11 cellular contexts compared by ENCODE assay signal in the genomic region with DNA sequence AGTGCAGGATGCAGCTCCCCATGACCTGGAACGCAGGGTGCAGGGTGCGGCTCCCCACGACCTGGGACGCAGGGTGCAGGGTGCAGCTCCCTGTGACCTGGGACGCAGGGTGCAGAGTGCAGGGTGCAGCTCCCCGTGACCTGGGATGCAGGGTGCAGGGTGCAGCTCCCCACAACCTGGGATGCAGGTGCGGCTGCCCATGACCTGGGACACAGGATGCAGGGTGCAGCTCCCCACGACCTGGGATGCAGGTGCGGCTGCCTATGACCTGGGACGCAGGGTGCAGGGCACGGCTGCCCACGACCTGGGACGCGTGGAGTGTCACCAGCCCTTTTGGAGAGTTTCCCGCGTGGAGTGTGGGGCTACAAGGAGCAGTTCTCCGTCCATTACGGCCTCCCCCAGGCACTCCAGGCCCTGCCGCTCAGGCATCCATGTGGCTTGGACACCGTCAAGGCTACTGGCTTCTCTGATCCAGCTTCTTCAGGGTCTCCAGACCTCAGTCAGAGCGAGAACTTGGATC. TPM values are rescaled to one million over a fixed set of nuclear protein-coding genes. Genes with fewer than 3 reads are reported as not detected.
DNase-seq lines count a peak whose midpoint lies in the region; ATAC-seq, FAIRE-seq and TF ChIP-seq lines count a peak whose summit lies in the region.
"Had no signal": no experiment of that assay in that cellular context is flagged by ENCODE, and none has a peak within 500 bp of the region (broad histone marks: within the 10 kb centered on the region; RNA-seq: fewer than 3 reads in every experiment).

No MANE protein-coding gene starts in this region.

- ATAC-seq in Right ventricle myocardium superior (ENCODE audit: poor library complexity) (no peak), GM21529 (IDR thresholded peaks at IDR 0.05; ENCODE audit: unreplicated experiment) (no peak)
- no peak for ATAC-seq in activated T-helper 17 cell treated with anti-CD3 and anti-CD28 coated beads, Interleukin-2, amount 50 U/mL, for 72 hours (replicated peaks)

- CTCF ChIA-PET in H1 (lab: Charles Lee; ENCODE audit: partially characterized antibody), result interaction anchor here (0.5 to 1.4 kb wide), 9 partner anchors 11 to 150 kb away, joined by 3 to 7 read pairs (median 3); no protein-coding TSS in a partner anchor

- H3K79me2 ChIP-seq in H1 (ENCODE audit: control insufficient read depth in 1 of 2, insufficient read depth in 2 of 2, low read length in 2 of 2), result peaks cover 0 to 37% of the 10 kb centered on the region in 2 experiments; a peak in 3 of 4 replicates

- no peak overlapping the region for H4K5ac ChIP-seq in H1 (ENCODE audit: insufficient read length, low read depth, low read length)

- H3K4me2 ChIP-seq in H1 (ENCODE audit: insufficient read depth in 1 of 2, low read depth in 2 of 2, low read length in 2 of 2), result no peak overlapping the region
- no peak overlapping the region for H3K4me2 ChIP-seq in neuronal stem cell (ENCODE audit: insufficient read depth, low read length, poor library complexity, severe bottlenecking)

- H3K9ac ChIP-seq in H1 (replicated peaks in 1 of 4; ENCODE audit: extremely low read depth in 1 of 4, low read depth in 3 of 4, low read length in 3 of 4) (no peak overlapping the region), neuronal stem cell (ENCODE audit: low read depth, low read length, poor library complexity) (no peak overlapping the region)

- no peak overlapping the region for H3K27ac ChIP-seq in H1 (ENCODE audit: low read depth, low read length)
- no peak overlapping the region for H3K27ac ChIP-seq in neuronal stem cell (replicated peaks; ENCODE audit: low read length)

- H2BK120ac ChIP-seq in H1 (replicated peaks; ENCODE audit: low read depth, low read length), result no peak overlapping the region
- H2BK120ac ChIP-seq in neuronal stem cell (ENCODE audit: low read depth, low read length), result no peak overlapping the region

- H3K56ac ChIP-seq in H1 (replicated peaks; ENCODE audit: insufficient read length, low read depth, low read length), result no peak overlapping the region

- TF ChIP-seq POLR2A in H1 (IDR thresholded peaks at IDR 0.05; ENCODE audit: control extremely low read depth in 1 of 2, low read depth in 2 of 2, low read length in 2 of 2), result no peak

- no peak for TF ChIP-seq CTCF in H1 (IDR thresholded peaks at IDR 0.05; ENCODE audit: control extremely low read depth in 1 of 3, insufficient read depth in 1 of 3, low read depth in 1 of 3, low read length in 3 of 3)

- H3K79me1 ChIP-seq in H1 (ENCODE audit: low read depth, low read length) (peaks cover 13% of the 10 kb centered on the region; the same call in 1 of the 2 replicates), neuronal stem cell (ENCODE audit: low read depth, low read length) (peaks cover 15% of the 10 kb centered on the region)

- H2BK20ac ChIP-seq in H1 (ENCODE audit: low read length), result no peak overlapping the region

- H2AK5ac ChIP-seq in H1 (ENCODE audit: low read depth, low read length) (no peak overlapping the region), neuronal stem cell (ENCODE audit: low read depth, low read length) (no peak overlapping the region)

- H3K36me3 ChIP-seq in H1 (ENCODE audit: control insufficient read depth in 2 of 4, insufficient read depth in 4 of 4, low read length in 3 of 4) (no peaks in the 10 kb centered on the region), neuronal stem cell (replicated peaks in 1 of 2; ENCODE audit: control insufficient read depth in 2 of 2, insufficient read depth in 2 of 2, low read length in 2 of 2) (no peaks in the 10 kb centered on the region)

- H2AFZ ChIP-seq in H1 (ENCODE audit: low read length) (no peak overlapping the region), neuronal stem cell (ENCODE audit: low read length) (no peak overlapping the region)

- H3K18ac ChIP-seq in H1 (ENCODE audit: extremely low read depth, low read length), result no peak overlapping the region
- H3K18ac ChIP-seq in neuronal stem cell (ENCODE audit: low read length), result peak overlapping the region; percentile 76

- peak; percentile 33 for DNase-seq in Right ventricle myocardium superior
- DNase-seq in cardiac septum (ENCODE audit: low spot score), result no peak
- DNase-seq in H1 (ENCODE audit: low read depth in 1 of 2, low spot score in 2 of 2), result no peak
- DNase-seq in neuronal stem cell (ENCODE audit: low spot score), result no peak
- no peak for DNase-seq in stimulated activated naive CD4-positive, alpha-beta T cell treated with Interleukin-2 at 50 U/mL for 16 hours (lab: John Stamatoyannopoulos, UW)
- no peak for DNase-seq in HT-29 (ENCODE audit: low spot score)
- DNase-seq: 8988T; CD8-positive, alpha-beta memory T cell; NCI-H1930 had no signal

- peaks cover 15 to 36% of the 10 kb centered on the region in 2 experiments for H4K20me1 ChIP-seq in H1 (replicated peaks in 1 of 2; ENCODE audit: control insufficient read depth in 1 of 2, insufficient read depth in 2 of 2, low read length in 2 of 2)

- peaks cover 4% of the 10 kb centered on the region; the same call in 1 of the 2 replicates for H3K23me2 ChIP-seq in H1 (ENCODE audit: low read depth, low read length)

- no peak overlapping the region for H3K23ac ChIP-seq in H1 (ENCODE audit: insufficient read length)
- peak overlapping the region; percentile 83 for H3K23ac ChIP-seq in neuronal stem cell (ENCODE audit: low read depth, low read length, poor library complexity)

- no peak overlapping the region for H3K14ac ChIP-seq in H1 (ENCODE audit: insufficient read length)
- peak overlapping the region; percentile 87 for H3K14ac ChIP-seq in neuronal stem cell (ENCODE audit: low read length)

- H3K4me3 ChIP-seq in H1 (ENCODE audit: extremely low read depth in 1 of 4, insufficient read depth in 2 of 4, low read depth in 3 of 4, low read length in 4 of 4), result no peak overlapping the region
- H3K4me3 ChIP-seq in neuronal stem cell (ENCODE audit: low read length in 2 of 2), result peak overlapping the region in 1 of 2 donors; percentile 2

- H4K8ac ChIP-seq in H1 (ENCODE audit: extremely low read depth, insufficient read depth, low read length) (peak overlapping the region; percentile 31), neuronal stem cell (ENCODE audit: low read depth, low read length) (no peak overlapping the region)

- no peak overlapping the region for H3K4me3 Mint-ChIP-seq in activated T-helper 17 cell treated with anti-CD3 and anti-CD28 coated beads, Interleukin-2, amount 50 U/mL, for 72 hours
- H3K4me3 Mint-ChIP-seq: CD8-positive, alpha-beta memory T cell had no signal

- H3K36me3 Mint-ChIP-seq in activated T-helper 17 cell treated with anti-CD3 and anti-CD28 coated beads, Interleukin-2, amount 50 U/mL, for 72 hours (ENCODE audit: low read depth), result no peaks in the 10 kb centered on the region
- H3K36me3 Mint-ChIP-seq: CD8-positive, alpha-beta memory T cell had no signal

- H4K91ac ChIP-seq in H1 (replicated peaks; ENCODE audit: insufficient read length, low read length) (peak overlapping the region; percentile 10), neuronal stem cell (ENCODE audit: low read depth, low read length, poor library complexity) (no peak overlapping the region)

- TF ChIP-seq EP300 in H1 (IDR thresholded peaks at IDR 0.05; ENCODE audit: borderline replicate concordance in 1 of 2, low read depth in 2 of 2, low read length in 2 of 2), result no peak

- H3K27ac Mint-ChIP-seq in activated T-helper 17 cell treated with anti-CD3 and anti-CD28 coated beads, Interleukin-2, amount 50 U/mL, for 72 hours, result no peak overlapping the region
- H3K27ac Mint-ChIP-seq: CD8-positive, alpha-beta memory T cell had no signal

- intact Hi-C loops in Right ventricle myocardium superior (cut with DNase I) (no loop called here), cardiac septum (cut with DNase I) (loop anchor here (5.0 kb wide), 1 partner anchor 37 kb away; a partner anchor contains a TSS)

- POLR2A ChIA-PET in H1 (lab: Charles Lee; ENCODE audit: partially characterized antibody), result interaction anchor here (0.7 to 1.2 kb wide), 2 partner anchors 11 to 91 kb away, joined by 3 to 4 read pairs; no protein-coding TSS in a partner anchor

- H3K9me3 Mint-ChIP-seq in activated T-helper 17 cell treated with anti-CD3 and anti-CD28 coated beads, Interleukin-2, amount 50 U/mL, for 72 hours, result no peaks in the 10 kb centered on the region

- H2BK5ac ChIP-seq in H1 (ENCODE audit: low read depth, low read length), result 0 out of 2 replicates have a peak overlapping the region, but pooled peaks have one; percentile 6
- H2BK5ac ChIP-seq in neuronal stem cell (ENCODE audit: low read length), result no peak overlapping the region

- no peak for FAIRE-seq in H1 (lab: Jason Lieb, UNC)

- H3K27me3 ChIP-seq in H1 (replicated peaks in 1 of 4; ENCODE audit: control insufficient read depth in 3 of 4, extremely low read depth in 1 of 4, insufficient read depth in 3 of 4, low read length in 3 of 4), result no peaks in the 10 kb centered on the region
- peaks cover 0 to 23% (median 3%) of the 10 kb centered on the region in 3 experiments for H3K27me3 ChIP-seq in neuronal stem cell (ENCODE audit: control insufficient read depth in 3 of 3, insufficient read depth in 3 of 3, low read depth in 1 of 3, low read length in 3 of 3)

- H3K4me1 ChIP-seq in H1 (replicated peaks in 1 of 4; ENCODE audit: control insufficient read depth in 3 of 4, insufficient read depth in 4 of 4, low read length in 3 of 4) (peaks cover 15 to 31% (median 17%) of the 10 kb centered on the region in 4 experiments), neuronal stem cell (ENCODE audit: control insufficient read depth in 2 of 2, insufficient read depth in 1 of 2, low read depth in 1 of 2, low read length in 2 of 2) (peaks cover 7 to 21% of the 10 kb centered on the region in 2 donors)

- H2BK15ac ChIP-seq in H1 (ENCODE audit: low read length) (no peak overlapping the region; the same call in 1 of the 2 replicates), neuronal stem cell (ENCODE audit: low read length) (no peak overlapping the region)

- TF ChIP-seq RAD21 in H1 (IDR thresholded peaks at IDR 0.05 in 1 of 2, conservative IDR thresholded peaks at IDR 0.05 in 1 of 2; ENCODE audit: low read depth in 2 of 2, low read length in 2 of 2), result no peak

- no peaks in the 10 kb centered on the region for H3K9me3 ChIP-seq in H1 (ENCODE audit: insufficient read depth in 2 of 2, low read depth in 1 of 2, low read length in 1 of 2)
- H3K9me3 ChIP-seq in neuronal stem cell (replicated peaks in 1 of 2; ENCODE audit: control insufficient read depth in 2 of 2, insufficient read depth in 1 of 2, low read depth in 1 of 2, low read length in 2 of 2), result no peaks in the 10 kb centered on the region

- H3K4ac ChIP-seq in H1 (replicated peaks; ENCODE audit: insufficient read length, low read depth, low read length) (no peak overlapping the region), neuronal stem cell (ENCODE audit: low read length) (no peak overlapping the region)

- no peaks in the 10 kb centered on the region for H3K4me1 Mint-ChIP-seq in activated T-helper 17 cell treated with anti-CD3 and anti-CD28 coated beads, Interleukin-2, amount 50 U/mL, for 72 hours
- H3K4me1 Mint-ChIP-seq: CD8-positive, alpha-beta memory T cell had no signal

- WGBS in H1 (ENCODE audit: extremely low coverage in 1 of 2, insufficient coverage in 1 of 2, insufficient read length in 1 of 2, insufficient replicate concordance in 2 of 2, low coverage in 1 of 2, low lambda C conversion rate in 2 of 2, missing lambda C conversion rate in 1 of 2), 2 experiments, result 89% methylated on average over 19 of the region's 21 CpGs; no CpG with 5 or more reads in 1 of the 2 experiments
- no CpG with 5 or more reads among the region's 21 CpGs for WGBS in neuronal stem cell (ENCODE audit: extremely low coverage in 2 of 2, insufficient read length in 2 of 2, insufficient replicate concordance in 1 of 2), 2 donors

- H2BK12ac ChIP-seq in H1 (ENCODE audit: low read depth, low read length) (no peak overlapping the region), neuronal stem cell (ENCODE audit: low read length) (peak overlapping the region; percentile 7)

- peaks cover 3% of the 10 kb centered on the region for H3K27me3 Mint-ChIP-seq in activated T-helper 17 cell treated with anti-CD3 and anti-CD28 coated beads, Interleukin-2, amount 50 U/mL, for 72 hours

RNA-seq across cellular contexts. Expression of a gene that starts 38.7 kb away (rescaled TPM):
- total RNA-seq in Right ventricle myocardium superior, result 15.6 TPM
- total RNA-seq in cardiac septum, result 27.5 TPM
- total RNA-seq in H1 (2021; fragmentation: NEBNext Ultra II Directional; extraction: Animal tissue kit (Norgen Biotek cat#: 25700)), result 131 and 141 TPM in 2 replicates
- polyA plus RNA-seq in H1 (2011; rRNA removed), result 104 and 204 TPM in 2 replicates
- 80.0 TPM for polyA plus RNA-seq in H1 (2011; cell fraction: cytosol; rRNA removed)
- 206 TPM for polyA plus RNA-seq in H1 (2011; cell fraction: nucleus; rRNA removed)
- polyA plus RNA-seq in H1 (2012, experiment 1 of 2), result 74.0 to 91.4 TPM (median 80.3 TPM) in 4 replicates
- polyA plus RNA-seq in H1 (2012, experiment 2 of 2), result 31.1 TPM
- 208 TPM for polyA plus RNA-seq in H1 (2013, experiment 1 of 2)
- polyA plus RNA-seq in H1 (2013, experiment 2 of 2), result 187 TPM
- polyA minus RNA-seq in H1 (2011; rRNA and poly(A)+ RNA removed), result 68.1 and 71.5 TPM in 2 replicates
- polyA minus RNA-seq in H1 (2011; cell fraction: cytosol; rRNA and poly(A)+ RNA removed), result 54.3 TPM
- 58.5 TPM for polyA minus RNA-seq in H1 (2011; cell fraction: nucleus; rRNA and poly(A)+ RNA removed)
- 105 TPM for polyA plus RNA-seq in neuronal stem cell (2013, experiment 1 of 2)
- 108 TPM for polyA plus RNA-seq in neuronal stem cell (2013, experiment 2 of 2)
- total RNA-seq in HT-29 (2014; rRNA removed; shearing (Covaris generic)), result 0.13 and 0.16 TPM in 2 replicates
- total RNA-seq in activated T-helper 17 cell treated with anti-CD3 and anti-CD28 coated beads, Interleukin-2, amount 50 U/mL, for 72 hours, result not detected

Comparison
In these comparisons a context has a peak if more than half of its experiments do, and no peak if none do; other contexts are left out.
1. RNA of a gene that starts 38.7 kb away (total RNA-seq): 131 to 141 TPM in H1, 27.5 TPM in cardiac septum (single experiment) and 15.6 TPM in Right ventricle myocardium superior (single experiment); 0.13 to 0.16 TPM in HT-29 and not detected in activated T-helper 17 cell treated with anti-CD3 and anti-CD28 coated beads, Interleukin-2, amount 50 U/mL, for 72 hours; every median in the first group is over 10 times any median in the second.